28 cellular contexts compared by ENCODE assay signal in genomic region chr1:234713440-234713839, GRCh38.
DNase-seq lines count a peak whose midpoint lies in the region; ATAC-seq and TF ChIP-seq lines count a peak whose summit lies in the region.
"Had no signal": no experiment of that assay in that cellular context is flagged by ENCODE, and none has a peak within 500 bp of the region (broad histone marks: within the 10 kb centered on the region; RNA-seq: fewer than 3 reads in every experiment).

No MANE protein-coding gene starts in this region.

- H2AK5ac ChIP-seq in trophoblast cell (ENCODE audit: low read length): peak overlapping the region; percentile 20

- H3K9me3 Mint-ChIP-seq in activated CD8-positive, alpha-beta memory T cell treated with anti-CD3 and anti-CD28 coated beads, Interleukin-2, amount 10 ng/mL, durations not matched to agents 7 days and 5 days (ENCODE audit: low read depth): peaks cover 2% of the 10 kb centered on the region
- H3K9me3 Mint-ChIP-seq: CD8-positive, alpha-beta T cell; H9; IgD-negative memory B cell had no signal

- H3K18ac ChIP-seq in trophoblast cell (ENCODE audit: low read length): no peak overlapping the region

- H3K9me3 ChIP-seq in liver (ENCODE audit: control insufficient read depth in 4 of 4, low read length in 3 of 4) (no peaks in the 10 kb centered on the region), trophoblast cell (ENCODE audit: insufficient read depth, low read depth, low read length) (no peaks in the 10 kb centered on the region)

- no peak overlapping the region for H4K12ac ChIP-seq in trophoblast cell (ENCODE audit: low read depth, low read length)

- no peak for TF ChIP-seq RAD21 in liver (IDR thresholded peaks at IDR 0.05)

- no peak for ATAC-seq in activated CD8-positive, alpha-beta memory T cell treated with anti-CD3 and anti-CD28 coated beads, Interleukin-2, amount 10 ng/mL, durations not matched to agents 7 days and 5 days
- ATAC-seq in GM18511 (IDR thresholded peaks at IDR 0.05; ENCODE audit: unreplicated experiment) (no peak), GM19455 (IDR thresholded peaks at IDR 0.05; ENCODE audit: unreplicated experiment) (no peak)
- ATAC-seq: CD8-positive, alpha-beta T cell; GM12878 had no signal

- no peaks in the 10 kb centered on the region for H3K36me3 Mint-ChIP-seq in activated CD8-positive, alpha-beta memory T cell treated with anti-CD3 and anti-CD28 coated beads, Interleukin-2, amount 10 ng/mL, durations not matched to agents 7 days and 5 days
- H3K36me3 Mint-ChIP-seq: CD8-positive, alpha-beta T cell had no signal

- WGBS in liver: 85% methylated on average over 11 of the region's 11 CpGs
- no CpG with 5 or more reads among the region's 11 CpGs for WGBS in trophoblast cell (ENCODE audit: extremely low coverage, insufficient coverage, insufficient read length)

- no peak overlapping the region for H3K23ac ChIP-seq in trophoblast cell (ENCODE audit: low read length)

- H3K4me3 ChIP-seq in liver (ENCODE audit: low read depth in 1 of 3, low read length in 3 of 3) (no peak overlapping the region), trophoblast cell (ENCODE audit: low read depth, low read length) (no peak overlapping the region)
- H3K4me3 ChIP-seq: GM12878, GM23248 had no signal

- DNase-seq in activated CD8-positive, alpha-beta memory T cell treated with anti-CD3 and anti-CD28 coated beads for 24 hours: peak; percentile 26
- DNase-seq in activated CD8-positive, alpha-beta memory T cell treated with anti-CD3 and anti-CD28 coated beads, Interleukin-2, amount 10 ng/mL, durations not matched to agents 7 days and 5 days: no peak
- no peak for DNase-seq in trophoblast cell
- no peak for DNase-seq in activated effector memory CD4-positive, alpha-beta T cell treated with Interleukin-2 at 50 U/mL for 16 hours
- DNase-seq: CD8-positive, alpha-beta T cell; DMS 273 treated with DMSO at 0.1 percent for 48 hours; DMS79; EL; GDM1; GM23248; H9; MM.1S; NCI-H1694; NCI-H2081 treated with DMSO at 0.1 percent for 48 hours; NCI-H2171; NCI-H226; NCI-H510A; SHP77 had no signal

- no peak overlapping the region for H3K14ac ChIP-seq in trophoblast cell (ENCODE audit: low read length)

- peaks cover 7% of the 10 kb centered on the region for H3K79me1 ChIP-seq in trophoblast cell (ENCODE audit: low read length)

- no peak overlapping the region for H2BK120ac ChIP-seq in trophoblast cell (ENCODE audit: insufficient read depth, low read length, poor library complexity)

- H3K9ac ChIP-seq in liver (ENCODE audit: low read depth in 1 of 2, low read length in 2 of 2) (peak overlapping the region in 1 of 2 donors; percentile 92), trophoblast cell (ENCODE audit: low read length) (no peak overlapping the region)
- H3K9ac ChIP-seq: GM23248, KMS-11 had no signal

- H3K36me3 ChIP-seq in liver (ENCODE audit: control insufficient read depth in 4 of 4, insufficient read depth in 3 of 4, low read depth in 1 of 4, low read length in 3 of 4): no peaks in the 10 kb centered on the region
- no peaks in the 10 kb centered on the region for H3K36me3 ChIP-seq in trophoblast cell (ENCODE audit: control insufficient read depth in 1 of 2, insufficient read depth in 2 of 2, low read length in 2 of 2)

- H3K4me3 Mint-ChIP-seq in activated CD8-positive, alpha-beta memory T cell treated with anti-CD3 and anti-CD28 coated beads, Interleukin-2, amount 10 ng/mL, durations not matched to agents 7 days and 5 days: no peak overlapping the region
- H3K4me3 Mint-ChIP-seq: B cell; CD8-positive, alpha-beta T cell; H9 had no signal

- H2BK12ac ChIP-seq in trophoblast cell (ENCODE audit: low read length): no peak overlapping the region

- H2BK5ac ChIP-seq in trophoblast cell (ENCODE audit: low read depth, low read length, poor library complexity): no peak overlapping the region

- H3K27me3 Mint-ChIP-seq in activated CD8-positive, alpha-beta memory T cell treated with anti-CD3 and anti-CD28 coated beads, Interleukin-2, amount 10 ng/mL, durations not matched to agents 7 days and 5 days: no peaks in the 10 kb centered on the region
- H3K27me3 Mint-ChIP-seq: B cell, IgD-negative memory B cell had no signal

- H4K91ac ChIP-seq in trophoblast cell (ENCODE audit: low read depth, low read length): no peak overlapping the region

- H3K4me2 ChIP-seq in trophoblast cell (ENCODE audit: low read length): no peak overlapping the region
- H3K4me2 ChIP-seq: KMS-11 had no signal

- H3K4me1 Mint-ChIP-seq in activated CD8-positive, alpha-beta memory T cell treated with anti-CD3 and anti-CD28 coated beads, Interleukin-2, amount 10 ng/mL, durations not matched to agents 7 days and 5 days: peaks cover 5% of the 10 kb centered on the region
- H3K4me1 Mint-ChIP-seq: B cell, IgD-negative memory B cell had no signal

- H3K79me2 ChIP-seq in trophoblast cell (ENCODE audit: control insufficient read depth, insufficient read depth, low read length, poor library complexity): no peaks in the 10 kb centered on the region

- H2AFZ ChIP-seq in trophoblast cell (ENCODE audit: insufficient read depth, low read length, poor library complexity): no peak overlapping the region
- H2AFZ ChIP-seq: GM23248 had no signal

- H3K27ac Mint-ChIP-seq in activated CD8-positive, alpha-beta memory T cell treated with anti-CD3 and anti-CD28 coated beads, Interleukin-2, amount 10 ng/mL, durations not matched to agents 7 days and 5 days: no peak overlapping the region
- H3K27ac Mint-ChIP-seq: B cell; CD8-positive, alpha-beta T cell; H9; IgD-negative memory B cell had no signal

- no peak overlapping the region for H3K4ac ChIP-seq in trophoblast cell (ENCODE audit: low read depth, low read length)

- H4K8ac ChIP-seq in trophoblast cell (ENCODE audit: low read depth, low read length): no peak overlapping the region

- no peak for TF ChIP-seq CTCF in liver (IDR thresholded peaks at IDR 0.05; ENCODE audit: low read depth, low read length, missing input control)

- H3K4me1 ChIP-seq in liver (ENCODE audit: control insufficient read depth in 4 of 4, insufficient read depth in 4 of 4, low read length in 3 of 4) (peaks cover 8 to 50% (median 25%) of the 10 kb centered on the region in 4 donors), trophoblast cell (ENCODE audit: control insufficient read depth in 1 of 2, insufficient read depth in 2 of 2, low read length in 2 of 2) (peaks cover 8 to 10% of the 10 kb centered on the region in 2 experiments)

- H3K27ac ChIP-seq in liver (ENCODE audit: low read depth in 1 of 2, low read length in 2 of 2) (peak overlapping the region; percentile 72 to 86), trophoblast cell (ENCODE audit: low read depth, low read length) (no peak overlapping the region)
- H3K27ac ChIP-seq: 22Rv1, C4-2B, GM23248, KMS-11, RWPE1 had no signal

- CTCF ChIA-PET in activated CD8-positive, alpha-beta memory T cell treated with anti-CD3 and anti-CD28 coated beads, Interleukin-2, amount 10 ng/mL, durations not matched to agents 7 days and 5 days (lab: Charles Lee): interaction anchor here (0.6 kb wide), 1 partner anchor 324 kb away, joined by 3 read pairs; no protein-coding TSS in a partner anchor

- H3K27me3 ChIP-seq in liver (ENCODE audit: control insufficient read depth in 4 of 4, insufficient read depth in 4 of 4, low read length in 3 of 4): no peaks in the 10 kb centered on the region
- no peaks in the 10 kb centered on the region for H3K27me3 ChIP-seq in trophoblast cell (ENCODE audit: insufficient read depth, low read length)

TF ChIP-seq in liver, 16 proteins besides CTCF, POLR2A, EP300 and RAD21 (continues in another document):
- no peak for TF ChIP-seq NR2F2 (IDR thresholded peaks at IDR 0.05)
- TF ChIP-seq MAX (IDR thresholded peaks at IDR 0.05): no peak
- no peak for TF ChIP-seq HNF4G (IDR thresholded peaks at IDR 0.05)
- TF ChIP-seq FOXA2 (IDR thresholded peaks at IDR 0.05): no peak
- TF ChIP-seq REST (IDR thresholded peaks at IDR 0.05): no peak
- TF ChIP-seq HNF4A (conservative IDR thresholded peaks at IDR 0.05): no peak
- TF ChIP-seq JUND (IDR thresholded peaks at IDR 0.05): no peak
- TF ChIP-seq TAF1 (conservative IDR thresholded peaks at IDR 0.05): no peak
- no peak for TF ChIP-seq ATF3 (IDR thresholded peaks at IDR 0.05)
- TF ChIP-seq SP1 (IDR thresholded peaks at IDR 0.05): no peak
- no peak for TF ChIP-seq GABPA (IDR thresholded peaks at IDR 0.05 in 1 of 2, conservative IDR thresholded peaks at IDR 0.05 in 1 of 2)
- no peak for TF ChIP-seq RXRA (IDR thresholded peaks at IDR 0.05)
